Comparison of ENCODE assay signal across 21 cellular contexts in the genomic region with DNA sequence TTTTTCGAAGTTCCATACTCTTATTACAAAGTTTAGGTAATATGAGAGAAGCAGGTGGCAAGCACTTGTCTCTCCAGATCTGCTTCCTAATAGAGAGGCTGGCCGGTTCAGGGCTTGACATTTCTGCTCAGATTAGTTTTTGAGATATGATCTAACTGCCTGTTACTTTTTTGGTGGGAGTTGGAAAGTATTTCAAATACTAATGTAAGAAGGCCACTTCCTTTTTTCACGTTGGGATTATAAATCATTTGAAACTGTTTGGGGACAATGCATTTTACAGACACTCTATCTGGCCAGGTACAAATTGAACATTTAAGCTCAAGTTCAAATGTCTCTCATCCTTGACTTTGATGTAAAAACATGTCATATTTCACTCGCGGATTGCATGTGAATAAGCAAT.
"Had no signal": no experiment of that assay in that cellular context is flagged by ENCODE, and none has a peak within 500 bp of the region (broad histone marks: within the 10 kb centered on the region; RNA-seq: fewer than 3 reads in every experiment).

No MANE protein-coding gene starts in this region.

- H3K4me1 Mint-ChIP-seq: activated CD4-positive, alpha-beta T cell treated with anti-CD3 and anti-CD28 coated beads, Interleukin-2, amount 10 ng/mL, durations not matched to agents 24 days and 14 days; activated naive CD4-positive, alpha-beta T cell treated with anti-CD3 and anti-CD28 coated beads, Interleukin-2, amount 10 ng/mL, durations not matched to agents 7 days and 5 days; central memory CD8-positive, alpha-beta T cell had no signal

- H3K27ac Mint-ChIP-seq: activated CD4-positive, alpha-beta T cell treated with anti-CD3 and anti-CD28 coated beads, Interleukin-2, amount 10 ng/mL, durations not matched to agents 24 days and 14 days; activated CD8-positive, alpha-beta T cell treated with anti-CD3 and anti-CD28 coated beads, Interleukin-2, amount 10 ng/mL, durations not matched to agents 7 days and 5 days; activated naive CD4-positive, alpha-beta T cell treated with anti-CD3 and anti-CD28 coated beads, Interleukin-2, amount 10 ng/mL, durations not matched to agents 7 days and 5 days; activated naive CD8-positive, alpha-beta T cell treated with anti-CD3 and anti-CD28 coated beads, Interleukin-2, amount 50 U/mL, for 24 hours; nephron progenitor cell; stimulated activated memory B cell treated with anti-CD40 and anti-IgM and Interleukin-4, amounts not matched to agents 10 μg/mL and 1 μg/mL and 100 μg/mL, for 72 hours had no signal

- H3K27me3 ChIP-seq: upper lobe of right lung had no signal

- DNase-seq: activated CD4-positive, alpha-beta T cell treated with anti-CD3 and anti-CD28 coated beads, Interleukin-2, amount 10 ng/mL, durations not matched to agents 24 days and 14 days; activated CD8-positive, alpha-beta T cell treated with anti-CD3 and anti-CD28 coated beads, Interleukin-2, amount 10 ng/mL, durations not matched to agents 7 days and 5 days; activated effector memory CD4-positive, alpha-beta T cell treated with Interleukin-2 at 50 U/mL for 16 hours; activated naive CD4-positive, alpha-beta T cell treated with anti-CD3 and anti-CD28 coated beads, Interleukin-2, amount 10 ng/mL, durations not matched to agents 7 days and 5 days; activated naive CD8-positive, alpha-beta T cell treated with anti-CD3 and anti-CD28 coated beads, Interleukin-2, amount 50 U/mL, for 24 hours; activated T-cell treated with anti-CD3 and anti-CD28 coated beads, Interleukin-2, amount 50 U/mL, for 48 hours; anterior cingulate cortex; cortex of kidney; effector CD4-positive, alpha-beta T cell; hypothalamus; nephron progenitor cell; nucleus accumbens; sigmoid colon; stimulated activated CD4-positive, alpha-beta T cell treated with anti-CD3 and anti-CD28 coated beads, Interleukin-4, amount 100 ng/mL, for 4 hours; upper lobe of right lung had no signal

- H3K27me3 Mint-ChIP-seq: stimulated activated memory B cell treated with anti-CD40 and anti-IgM and Interleukin-4, amounts not matched to agents 10 μg/mL and 1 μg/mL and 100 μg/mL, for 72 hours had no signal

- H3K36me3 ChIP-seq: sigmoid colon, thoracic aorta, upper lobe of right lung had no signal

- H3K4me3 ChIP-seq: lung, sigmoid colon, thoracic aorta, upper lobe of right lung had no signal

- FAIRE-seq: frontal cortex, keratinocyte had no signal

- H3K27ac ChIP-seq: sigmoid colon, thoracic aorta, upper lobe of right lung had no signal

- H3K4me3 Mint-ChIP-seq: activated CD4-positive, alpha-beta T cell treated with anti-CD3 and anti-CD28 coated beads, Interleukin-2, amount 10 ng/mL, durations not matched to agents 24 days and 14 days; activated CD8-positive, alpha-beta T cell treated with anti-CD3 and anti-CD28 coated beads, Interleukin-2, amount 10 ng/mL, durations not matched to agents 7 days and 5 days; activated naive CD4-positive, alpha-beta T cell treated with anti-CD3 and anti-CD28 coated beads, Interleukin-2, amount 10 ng/mL, durations not matched to agents 7 days and 5 days; activated naive CD8-positive, alpha-beta T cell treated with anti-CD3 and anti-CD28 coated beads, Interleukin-2, amount 50 U/mL, for 24 hours; central memory CD8-positive, alpha-beta T cell; nephron progenitor cell; stimulated activated memory B cell treated with anti-CD40 and anti-IgM and Interleukin-4, amounts not matched to agents 10 μg/mL and 1 μg/mL and 100 μg/mL, for 72 hours had no signal

- ATAC-seq: activated CD8-positive, alpha-beta T cell treated with anti-CD3 and anti-CD28 coated beads, Interleukin-2, amount 10 ng/mL, durations not matched to agents 7 days and 5 days; activated naive CD8-positive, alpha-beta T cell treated with anti-CD3 and anti-CD28 coated beads, Interleukin-2, amount 50 U/mL, for 24 hours; stimulated activated memory B cell treated with anti-CD40 and anti-IgM and Interleukin-4, amounts not matched to agents 10 μg/mL and 1 μg/mL and 100 μg/mL, for 72 hours had no signal

- H3K4me1 ChIP-seq: upper lobe of right lung had no signal
